Comparison of ENCODE assay signal across 8 cellular contexts in the genomic region with DNA sequence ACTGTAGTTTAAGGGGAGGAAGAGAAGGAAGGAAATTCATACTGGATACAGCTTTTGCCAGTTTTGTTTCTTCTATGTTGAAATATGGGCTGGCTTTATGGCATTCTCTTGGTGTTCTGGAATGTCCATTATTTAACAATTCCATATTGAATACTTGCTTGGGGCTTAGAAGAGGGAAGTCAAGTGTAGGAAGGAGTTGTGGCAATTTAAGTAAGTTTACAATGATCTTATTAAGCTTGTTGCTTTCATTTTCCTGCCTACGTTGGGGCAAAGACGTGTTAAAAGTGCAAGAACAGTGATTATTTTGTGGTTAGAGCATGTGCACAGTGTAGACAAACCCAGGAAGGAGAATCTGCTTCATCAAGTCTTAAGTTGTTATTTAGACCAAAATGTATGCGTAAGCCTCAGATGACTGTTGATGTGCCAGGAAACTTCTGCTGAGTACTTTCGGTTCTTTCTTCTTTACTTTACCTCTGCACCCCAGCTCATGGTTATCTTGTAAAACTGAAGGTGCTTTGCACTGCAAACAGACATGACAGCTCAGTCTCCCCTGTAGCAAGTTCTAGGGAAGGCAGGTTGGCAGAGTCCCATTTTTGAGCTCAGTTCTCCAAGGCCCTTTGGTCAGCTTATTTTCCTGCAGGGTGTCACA.
DNase-seq lines count a peak whose midpoint lies in the region; ATAC-seq, FAIRE-seq and TF ChIP-seq lines count a peak whose summit lies in the region.

No MANE protein-coding gene starts in this region.

- no peak overlapping the region for H3K4me3 ChIP-seq in Panc1 (ENCODE audit: low read depth in 2 of 2, low read length in 2 of 2)
- no peak overlapping the region for H3K4me3 ChIP-seq in small intestine (ENCODE audit: low read depth in 1 of 2, low read length in 2 of 2)

- POLR2A ChIA-PET in Panc1 (lab: Charles Lee) (no interaction called here), RWPE1 (lab: Yijun Ruan, JAX; ENCODE audit: low non-redundant PET) (no interaction called here)

- H3K9me3 Mint-ChIP-seq in central memory CD8-positive, alpha-beta T cell = no peaks in the 10 kb centered on the region

- no peaks in the 10 kb centered on the region for H3K9me3 ChIP-seq in Panc1 (ENCODE audit: control insufficient read depth, insufficient read depth, low read depth, low read length)
- no peaks in the 10 kb centered on the region for H3K9me3 ChIP-seq in small intestine (ENCODE audit: control insufficient read depth, low read depth)

- no TSS peak for BruUV-seq in Panc1 (replicated peaks; lab: Mats Ljungman, UMichigan)

- H3K4me1 ChIP-seq in Panc1 (ENCODE audit: control insufficient read depth, insufficient read depth, low read length) (no peaks in the 10 kb centered on the region; the same call in 1 of the 2 replicates), small intestine (ENCODE audit: control insufficient read depth in 2 of 2, insufficient read depth in 1 of 2, low read depth in 1 of 2, low read length in 1 of 2) (peaks cover 11 to 27% of the 10 kb centered on the region in 2 donors)

- peak; percentile 26 for FAIRE-seq in small intestine (lab: Jason Lieb, UNC)

- H3K36me3 ChIP-seq in Panc1 (ENCODE audit: control insufficient read depth, insufficient read depth, low read length) = no peaks in the 10 kb centered on the region
- no peaks in the 10 kb centered on the region for H3K36me3 ChIP-seq in small intestine (ENCODE audit: control insufficient read depth in 2 of 2, insufficient read depth in 2 of 2, low read length in 2 of 2)

- ATAC-seq in GM18517 (IDR thresholded peaks at IDR 0.05; ENCODE audit: unreplicated experiment) (peak; percentile 73), HG02759 (IDR thresholded peaks at IDR 0.05; ENCODE audit: unreplicated experiment) (peak; percentile 69), Panc1 (peak; percentile 44; the same call in 1 of the 2 replicates)
- peak; percentile 75 for ATAC-seq in central memory CD8-positive, alpha-beta T cell (replicated peaks; ENCODE audit: extremely low read depth, poor library complexity, severe bottlenecking)

- peak overlapping the region; percentile 96 for H3K27ac Mint-ChIP-seq in central memory CD8-positive, alpha-beta T cell (ENCODE audit: low read depth)

- H3K27me3 ChIP-seq in Panc1 (ENCODE audit: control insufficient read depth, insufficient read depth, low read length) (peaks cover 2% of the 10 kb centered on the region; the same call in 1 of the 2 replicates), small intestine (ENCODE audit: control insufficient read depth in 2 of 2, insufficient read depth in 2 of 2, low read length in 2 of 2) (no peaks in the 10 kb centered on the region)

- TF ChIP-seq CTCF in Panc1 (IDR thresholded peaks at IDR 0.05) = no peak
- TF ChIP-seq CTCF in RWPE1 (conservative IDR thresholded peaks at IDR 0.05; ENCODE audit: low read depth) = no peak

- intact Hi-C loops in Panc1 (cut with micrococcal nuclease; ENCODE audit: unreplicated experiment) = no loop called here

- in situ Hi-C loops in Panc1 (cut with HindIII; ENCODE audit: low pct_unique_long_range_greater_than_20kb, low sequenced_read_pairs) = no loop called here

- H3K4me3 Mint-ChIP-seq in central memory CD8-positive, alpha-beta T cell = peak overlapping the region; percentile 70

- WGBS in small intestine, 3 donors = 0 to 10% (median 9%) methylated on average over 4 of the region's 4 CpGs

- DNase-seq in Panc1 (ENCODE audit: low read depth, low spot score) (no peak), small intestine (peak; percentile 69), NCI-H2227 (lab: John Stamatoyannopoulos, UW; ENCODE audit: unreplicated experiment) (no peak), RWPE1 (ENCODE audit: low spot score) (no peak), HCEC 1CT (no peak)
- DNase-seq in central memory CD8-positive, alpha-beta T cell (ENCODE audit: low spot score in 2 of 2) = peak; percentile 15 to 60

- peaks cover 66% of the 10 kb centered on the region for H3K4me1 Mint-ChIP-seq in central memory CD8-positive, alpha-beta T cell

- H3K27ac ChIP-seq in Panc1 (ENCODE audit: low read length) (no peak overlapping the region), small intestine (ENCODE audit: low read depth in 1 of 2, low read length in 1 of 2) (peak overlapping the region; percentile 21 to 86), RWPE1 (no peak overlapping the region)

- peaks cover 16% of the 10 kb centered on the region for H3K36me3 Mint-ChIP-seq in central memory CD8-positive, alpha-beta T cell (ENCODE audit: insufficient read depth)

- H3K27me3 Mint-ChIP-seq in central memory CD8-positive, alpha-beta T cell = no peaks in the 10 kb centered on the region

- CTCF ChIA-PET in Panc1 (lab: Charles Lee) (no interaction called here), RWPE1 (lab: Yijun Ruan, JAX) (interaction anchor here (0.6 to 1.1 kb wide), 2 partner anchors 29 to 209 kb away, joined by 3 read pairs; no protein-coding TSS in a partner anchor)

Comparison
In these comparisons a context has a peak if more than half of its experiments do, and no peak if none do; other contexts are left out.
1. DNase-seq: peak in central memory CD8-positive, alpha-beta T cell (2 of 2) and small intestine (single experiment); none in Panc1 (single experiment), NCI-H2227 (single experiment), RWPE1 (single experiment) and HCEC 1CT (single experiment).
2. H3K27ac ChIP-seq: peak in small intestine (2 of 2); none in Panc1 (single experiment) and RWPE1 (single experiment).
3. Peak in every context shown above with its lines, with median percentiles within 50 percentile points of each other: ATAC-seq.